ENCODE assay signal across 15 cellular contexts in the genomic region with DNA sequence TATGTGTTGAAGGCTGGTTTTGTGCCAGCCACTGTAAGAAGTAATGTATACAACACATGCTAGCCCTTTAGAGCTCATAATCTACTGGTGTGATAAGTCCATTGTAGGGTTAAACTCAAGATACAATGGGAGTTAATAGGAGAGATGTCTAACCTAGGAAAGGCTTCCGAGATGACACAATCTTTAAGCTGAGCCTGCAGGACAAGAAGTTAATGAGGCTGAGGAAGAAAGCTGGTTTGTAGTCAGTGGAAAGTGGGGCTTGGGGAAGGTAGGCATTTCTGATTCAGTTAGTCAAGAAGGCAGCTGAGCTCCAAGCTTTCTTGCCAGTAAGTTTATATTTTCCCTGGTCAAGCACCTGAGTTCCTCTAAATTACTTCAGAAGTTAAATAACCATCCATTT.
A peak's percentile ranks its signal among the peaks of the same experiment; 100 is the strongest.
DNase-seq lines count a peak whose midpoint lies in the region; ATAC-seq and TF ChIP-seq lines count a peak whose summit lies in the region.
"Had no signal": no experiment of that assay in that cellular context is flagged by ENCODE, and none has a peak within 500 bp of the region (broad histone marks: within the 10 kb centered on the region; RNA-seq: fewer than 3 reads in every experiment).

No MANE protein-coding gene starts in this region.

- H3K4me1 ChIP-seq in BLaER1 (peaks cover 20% of the 10 kb centered on the region), endodermal cell (ENCODE audit: control insufficient read depth, insufficient read depth, low read length) (peaks cover 8% of the 10 kb centered on the region), mesendoderm (ENCODE audit: control insufficient read depth, low read depth, low read length) (no peaks in the 10 kb centered on the region), SK-N-SH (ENCODE audit: control insufficient read depth in 1 of 2, insufficient read depth in 2 of 2, low read depth in 1 of 2, low read length in 1 of 2) (0 out of 4 replicates have a peak, but pooled peaks cover 0 to 6% of the 10 kb centered on the region in 2 experiments)
- H3K4me1 ChIP-seq: BE2C had no signal

- no peaks in the 10 kb centered on the region for H3K27me3 ChIP-seq in BLaER1
- no peaks in the 10 kb centered on the region for H3K27me3 ChIP-seq in endodermal cell (ENCODE audit: control insufficient read depth, insufficient read depth, low read length, poor library complexity, severe bottlenecking)
- H3K27me3 ChIP-seq in mesendoderm (ENCODE audit: insufficient read depth, low read length, poor library complexity) = no peaks in the 10 kb centered on the region
- H3K27me3 ChIP-seq in SK-N-SH (ENCODE audit: insufficient read depth) = no peaks in the 10 kb centered on the region
- H3K27me3 ChIP-seq: BE2C had no signal

- H3K27me3 Mint-ChIP-seq in endodermal cell (ENCODE audit: insufficient read depth) = no peaks in the 10 kb centered on the region
- H3K27me3 Mint-ChIP-seq: CD4-positive, alpha-beta memory T cell had no signal

- H4K20me1 ChIP-seq in BLaER1 (no peaks in the 10 kb centered on the region), SK-N-SH (ENCODE audit: insufficient read depth) (no peaks in the 10 kb centered on the region)

- TF ChIP-seq CTCF in endodermal cell (conservative IDR thresholded peaks at IDR 0.05) (no peak), SK-N-SH (IDR thresholded peaks at IDR 0.05) (no peak)

- H3K56ac ChIP-seq in mesendoderm (ENCODE audit: low read length) = no peak overlapping the region

- DNase-seq in endodermal cell = no peak
- peak; percentile 37 for DNase-seq in mesendoderm
- no peak for DNase-seq in SK-N-SH
- no peak for DNase-seq in middle frontal gyrus (ENCODE audit: extremely low spot score, low spot score)
- DNase-seq: ACHN; BE2C; Calu3; CD4-positive, alpha-beta memory T cell; DMS79 treated with DMSO at 0.1 percent for 48 hours; GF-D8; H9 had no signal

- H3K27ac Mint-ChIP-seq in endodermal cell = peak overlapping the region; percentile 34
- H3K27ac Mint-ChIP-seq: CD4-positive, alpha-beta memory T cell; H9 had no signal

- no peak for TF ChIP-seq EP300 in SK-N-SH (IDR thresholded peaks at IDR 0.05; ENCODE audit: borderline replicate concordance in 1 of 2, low read depth in 1 of 2, low read length in 1 of 2)

- no peak for TF ChIP-seq RAD21 in SK-N-SH (IDR thresholded peaks at IDR 0.05; ENCODE audit: low read length)

- peaks cover 8% of the 10 kb centered on the region for H3F3A ChIP-seq in SK-N-SH (replicated peaks; ENCODE audit: insufficient read depth)

- no peak overlapping the region for H2BK120ac ChIP-seq in mesendoderm (ENCODE audit: low read depth, low read length)

- 0 out of 2 replicates have a peak overlapping the region, but pooled peaks have one; percentile 11 for H3K27ac ChIP-seq in BLaER1
- H3K27ac ChIP-seq in endodermal cell (ENCODE audit: low read depth, low read length) = no peak overlapping the region
- no peak overlapping the region for H3K27ac ChIP-seq in mesendoderm (ENCODE audit: low read depth, low read length)
- no peak overlapping the region for H3K27ac ChIP-seq in SK-N-SH (ENCODE audit: low read depth in 2 of 2, low read length in 1 of 2)

- H2AK5ac ChIP-seq in mesendoderm (ENCODE audit: low read length) = no peak overlapping the region

- H3K4me3 ChIP-seq in BLaER1 (no peak overlapping the region), endodermal cell (ENCODE audit: low read length) (no peak overlapping the region), mesendoderm (ENCODE audit: low read length) (no peak overlapping the region), SK-N-SH (ENCODE audit: low read depth in 2 of 2, low read length in 1 of 2) (no peak overlapping the region)

- H3K36me3 Mint-ChIP-seq in endodermal cell (ENCODE audit: low read depth) = peaks cover 2% of the 10 kb centered on the region
- H3K36me3 Mint-ChIP-seq: CD14-positive monocyte; CD4-positive, alpha-beta memory T cell had no signal

- peaks cover 60% of the 10 kb centered on the region for H3K4me1 Mint-ChIP-seq in endodermal cell

- no peak overlapping the region for H3K9ac ChIP-seq in BLaER1
- H3K9ac ChIP-seq in endodermal cell (ENCODE audit: extremely low read depth, low read length, poor library complexity, severe bottlenecking) = no peak overlapping the region
- no peak overlapping the region for H3K9ac ChIP-seq in mesendoderm (ENCODE audit: low read length)
- no peak overlapping the region for H3K9ac ChIP-seq in SK-N-SH

- CTCF ChIA-PET in SK-N-SH (lab: Yijun Ruan, JAX) = interaction anchor here (1.0 to 1.3 kb wide), 2 partner anchors 10 to 324 kb away, joined by 3 read pairs; no protein-coding TSS in a partner anchor

- H3K4me2 ChIP-seq in BLaER1 (peak overlapping the region; percentile 50; the same call in 1 of the 2 replicates), mesendoderm (ENCODE audit: low read length) (no peak overlapping the region), SK-N-SH (no peak overlapping the region)

- H3K9me3 Mint-ChIP-seq in endodermal cell = peaks cover 4% of the 10 kb centered on the region

- H3K79me2 ChIP-seq in mesendoderm (ENCODE audit: control insufficient read depth, insufficient read depth, low read length) = no peaks in the 10 kb centered on the region
- H3K79me2 ChIP-seq in SK-N-SH (ENCODE audit: insufficient read depth) = no peaks in the 10 kb centered on the region

- H4K5ac ChIP-seq in mesendoderm (ENCODE audit: low read length) = no peak overlapping the region

- H3K23ac ChIP-seq in mesendoderm (ENCODE audit: low read length) = no peak overlapping the region

- H3K4ac ChIP-seq in mesendoderm (ENCODE audit: low read depth, low read length) = no peak overlapping the region

- H3K79me1 ChIP-seq in mesendoderm (ENCODE audit: low read length) = no peaks in the 10 kb centered on the region

- H2BK15ac ChIP-seq in mesendoderm (replicated peaks; ENCODE audit: low read depth) = no peak overlapping the region

- POLR2A ChIA-PET in SK-N-SH (lab: Yijun Ruan, JAX) = no interaction called here

- H3K9me3 ChIP-seq in BLaER1 (peaks cover 4% of the 10 kb centered on the region; the same call in 1 of the 2 replicates), endodermal cell (ENCODE audit: control insufficient read depth, low read length) (no peaks in the 10 kb centered on the region), SK-N-SH (no peaks in the 10 kb centered on the region)
- H3K9me3 ChIP-seq: BE2C had no signal

- no peak for ATAC-seq in GM19452 (IDR thresholded peaks at IDR 0.05; ENCODE audit: unreplicated experiment)
- ATAC-seq: HepG2 had no signal

- H3K9me2 ChIP-seq in SK-N-SH = no peaks in the 10 kb centered on the region

- no peak overlapping the region for H4K8ac ChIP-seq in mesendoderm (ENCODE audit: low read depth, low read length)

- H2BK5ac ChIP-seq in mesendoderm (ENCODE audit: low read length) = no peak overlapping the region

- no peaks in the 10 kb centered on the region for H3K36me3 ChIP-seq in BLaER1
- no peaks in the 10 kb centered on the region for H3K36me3 ChIP-seq in endodermal cell (ENCODE audit: control insufficient read depth, insufficient read depth, low read length)
- no peaks in the 10 kb centered on the region for H3K36me3 ChIP-seq in mesendoderm (ENCODE audit: control insufficient read depth, insufficient read depth, low read length)
- no peaks in the 10 kb centered on the region for H3K36me3 ChIP-seq in SK-N-SH (replicated peaks in 1 of 2; ENCODE audit: control insufficient read depth in 1 of 2, insufficient read depth in 2 of 2, low read length in 1 of 2)
- H3K36me3 ChIP-seq: BE2C had no signal

- H3K4me3 Mint-ChIP-seq in endodermal cell = no peak overlapping the region
- H3K4me3 Mint-ChIP-seq: CD14-positive monocyte; CD4-positive, alpha-beta memory T cell; H9 had no signal

- WGBS in endodermal cell (ENCODE audit: insufficient coverage in 1 of 2, insufficient read length in 1 of 2), 2 experiments = 31 to 56% methylated on average over 1 of the region's 1 CpG
- no CpG with 5 or more reads among the region's 1 CpG for WGBS in mesendoderm (ENCODE audit: extremely low coverage, insufficient coverage, low lambda C conversion rate)
- 100% methylated on average over 1 of the region's 1 CpG for WGBS in SK-N-SH (ENCODE audit: low lambda C conversion rate)

- H3K18ac ChIP-seq in mesendoderm (ENCODE audit: low read length) = no peak overlapping the region

- no peak overlapping the region; the same call in 1 of the 2 replicates for H2AFZ ChIP-seq in SK-N-SH (ENCODE audit: low read depth)

TF ChIP-seq in SK-N-SH, 30 proteins besides CTCF, POLR2A, EP300 and RAD21:
- TF ChIP-seq FOSL2 (IDR thresholded peaks at IDR 0.05; ENCODE audit: borderline replicate concordance, low read depth) (no peak), SIN3A (IDR thresholded peaks at IDR 0.05; ENCODE audit: borderline replicate concordance, low read depth, low read length) (no peak), YY1 (IDR thresholded peaks at IDR 0.05; ENCODE audit: low read depth) (no peak), RCOR1 (IDR thresholded peaks at IDR 0.05; ENCODE audit: low read length) (no peak), TEAD4 (IDR thresholded peaks at IDR 0.05; ENCODE audit: borderline replicate concordance, insufficient read depth) (no peak), NRF1 (IDR thresholded peaks at IDR 0.05; ENCODE audit: low read depth, low read length) (no peak), TAF1 (IDR thresholded peaks at IDR 0.05; ENCODE audit: borderline replicate concordance, low read depth, low read length) (no peak), SMC3 (IDR thresholded peaks at IDR 0.05; ENCODE audit: low read depth, low read length) (no peak), JUND (IDR thresholded peaks at IDR 0.05) (no peak), FOXM1 (IDR thresholded peaks at IDR 0.05; ENCODE audit: low read depth) (no peak), POLR2AphosphoS5 (IDR thresholded peaks at IDR 0.05; ENCODE audit: low read depth, low read length) (no peak)
